ENCODE assay signal across 8 cellular contexts in genomic region chr1:244970661-244971523, GRCh38.
DNase-seq lines count a peak whose midpoint lies in the region; ATAC-seq and TF ChIP-seq lines count a peak whose summit lies in the region.

No MANE protein-coding gene starts in this region.

- H3K27ac ChIP-seq in right atrium auricular region, result peak overlapping the region; percentile 98 to 99
- H3K27ac ChIP-seq in uterus, result peak overlapping the region; percentile 99 to 100

- peak; percentile 28 to 63 for TF ChIP-seq CTCF in right atrium auricular region (IDR thresholded peaks at IDR 0.05)
- peak; percentile 54 to 80 (median 62) for TF ChIP-seq CTCF in uterus (IDR thresholded peaks at IDR 0.05)

- H3K4me1 Mint-ChIP-seq in T-helper 1 cell treated with Interleukin-12 subunit alpha and Interleukin-12 subunit beta and Interleukin-4 antibody, amounts not matched to agents 30 μg/mL and 1 μg/mL, for 36 hours (ENCODE audit: low read depth), result peaks cover 11% of the 10 kb centered on the region

- H3K9me3 ChIP-seq in right atrium auricular region (no peaks in the 10 kb centered on the region), uterus (no peaks in the 10 kb centered on the region)

- H3K4me1 ChIP-seq in right atrium auricular region (peaks cover 0 to 17% of the 10 kb centered on the region in 2 donors), uterus (peaks cover 0 to 6% of the 10 kb centered on the region in 2 donors)

- peak; percentile 96 for DNase-seq in NCI-H1694 (lab: John Stamatoyannopoulos, UW)
- peak; percentile 43 to 100 (median 94) for DNase-seq in amygdala (lab: John Stamatoyannopoulos, UW)
- DNase-seq in right atrium auricular region (ENCODE audit: low spot score), result peak; percentile 91
- DNase-seq in pulmonary artery endothelial cell (ENCODE audit: low read depth, low spot score), result peak; percentile 88
- peak; percentile 94 for DNase-seq in uterus

- ATAC-seq in GM18498 (IDR thresholded peaks at IDR 0.05; ENCODE audit: unreplicated experiment) (peak; percentile 80), HG02938 (IDR thresholded peaks at IDR 0.05; ENCODE audit: unreplicated experiment) (peak; percentile 63)

- H3K27me3 Mint-ChIP-seq in T-helper 1 cell treated with Interleukin-12 subunit alpha and Interleukin-12 subunit beta and Interleukin-4 antibody, amounts not matched to agents 30 μg/mL and 1 μg/mL, for 36 hours (ENCODE audit: low read depth), result peaks cover 5% of the 10 kb centered on the region

- H3K27me3 ChIP-seq in right atrium auricular region, result no peaks in the 10 kb centered on the region
- H3K27me3 ChIP-seq in uterus, result no peaks in the 10 kb centered on the region

- no peaks in the 10 kb centered on the region for H3K36me3 Mint-ChIP-seq in T-helper 1 cell treated with Interleukin-12 subunit alpha and Interleukin-12 subunit beta and Interleukin-4 antibody, amounts not matched to agents 30 μg/mL and 1 μg/mL, for 36 hours (ENCODE audit: low read depth)

- H3K36me3 ChIP-seq in right atrium auricular region (no peaks in the 10 kb centered on the region), uterus (no peaks in the 10 kb centered on the region)

- peak; percentile 68 to 71 for TF ChIP-seq POLR2A in uterus (IDR thresholded peaks at IDR 0.05)

- peak overlapping the region; percentile 99 for H3K27ac Mint-ChIP-seq in T-helper 1 cell treated with Interleukin-12 subunit alpha and Interleukin-12 subunit beta and Interleukin-4 antibody, amounts not matched to agents 30 μg/mL and 1 μg/mL, for 36 hours

- no peaks in the 10 kb centered on the region for H3K9me3 Mint-ChIP-seq in T-helper 1 cell treated with Interleukin-12 subunit alpha and Interleukin-12 subunit beta and Interleukin-4 antibody, amounts not matched to agents 30 μg/mL and 1 μg/mL, for 36 hours

- H3K4me3 Mint-ChIP-seq in T-helper 1 cell treated with Interleukin-12 subunit alpha and Interleukin-12 subunit beta and Interleukin-4 antibody, amounts not matched to agents 30 μg/mL and 1 μg/mL, for 36 hours, result peak overlapping the region; percentile 91

- intact Hi-C loops in uterus (cut with DNase I; ENCODE audit: low total_unique reads), result loop anchor here (2.0 kb wide), 1 partner anchor 106 kb away; the partner anchor contains the start of gene HNRNPU

- H3K4me3 ChIP-seq in right atrium auricular region, result peak overlapping the region; percentile 75 to 77
- H3K4me3 ChIP-seq in uterus, result peak overlapping the region; percentile 68 to 93

Comparison
In these comparisons a context has a peak if more than half of its experiments do, and no peak if none do; other contexts are left out.
1. Peak in every context shown above with its lines: DNase-seq, ATAC-seq, H3K4me3 ChIP-seq and H3K27ac ChIP-seq.